ENCODE assay signal across 8 cellular contexts in the genomic region with DNA sequence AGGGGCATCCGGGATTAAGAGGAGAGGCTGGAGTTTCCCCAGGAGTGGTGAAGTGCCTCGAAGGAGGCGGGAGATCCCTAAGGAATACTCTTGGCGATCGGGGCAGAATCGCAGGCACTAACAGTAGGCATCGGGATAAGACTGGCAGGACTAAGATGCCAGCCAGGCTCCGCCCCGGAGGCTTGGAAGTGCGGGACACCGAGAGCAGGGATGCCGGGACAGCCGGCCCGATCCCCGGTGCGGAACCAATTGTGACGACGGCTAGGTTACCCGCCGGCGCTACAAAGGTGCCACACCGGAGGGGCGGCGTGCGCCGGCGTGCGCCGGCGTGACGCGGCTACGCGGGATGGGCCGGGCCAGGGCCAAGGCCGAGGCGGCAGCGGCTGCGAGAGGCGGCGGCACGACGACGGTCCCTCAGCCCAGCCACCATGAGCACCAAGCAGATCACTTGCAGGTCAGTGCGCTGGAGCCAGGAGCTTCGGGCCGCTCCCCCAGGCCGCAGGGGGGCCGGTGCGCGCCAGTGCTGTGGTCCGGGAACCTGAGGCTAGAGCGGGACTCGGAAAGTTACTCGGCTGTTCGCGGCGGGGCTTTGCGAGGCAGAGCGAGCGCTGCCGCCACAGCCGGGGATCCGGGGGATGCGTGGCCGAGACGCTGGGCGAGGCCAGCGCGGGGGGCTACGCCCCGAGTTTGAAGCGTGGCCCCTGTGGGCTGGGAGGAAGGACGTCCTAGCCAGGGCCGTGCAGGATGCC. TPM values are rescaled to one million over a fixed set of nuclear protein-coding genes. Genes with fewer than 3 reads are reported as not detected.
DNase-seq lines count a peak whose midpoint lies in the region; ATAC-seq, FAIRE-seq and TF ChIP-seq lines count a peak whose summit lies in the region.

A gene with protein sequence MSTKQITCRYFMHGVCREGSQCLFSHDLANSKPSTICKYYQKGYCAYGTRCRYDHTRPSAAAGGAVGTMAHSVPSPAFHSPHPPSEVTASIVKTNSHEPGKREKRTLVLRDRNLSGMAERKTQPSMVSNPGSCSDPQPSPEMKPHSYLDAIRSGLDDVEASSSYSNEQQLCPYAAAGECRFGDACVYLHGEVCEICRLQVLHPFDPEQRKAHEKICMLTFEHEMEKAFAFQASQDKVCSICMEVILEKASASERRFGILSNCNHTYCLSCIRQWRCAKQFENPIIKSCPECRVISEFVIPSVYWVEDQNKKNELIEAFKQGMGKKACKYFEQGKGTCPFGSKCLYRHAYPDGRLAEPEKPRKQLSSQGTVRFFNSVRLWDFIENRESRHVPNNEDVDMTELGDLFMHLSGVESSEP (plus strand): TSS at position 365 of the 749 bp plus-strand sequence. CDS start 64 bp downstream, at position 429.

- 0 out of 2 replicates have a peak, but pooled peaks cover 5% of the 10 kb centered on the region for H3K9me2 ChIP-seq in PC-9 (ENCODE audit: insufficient read depth)

- H3K27me3 ChIP-seq in PC-9 (ENCODE audit: insufficient read depth, low read depth) (no peaks in the 10 kb centered on the region), mucosa of stomach (ENCODE audit: control insufficient read depth, insufficient read depth, low read length) (peaks cover 13% of the 10 kb centered on the region)

- H3K4me2 ChIP-seq in PC-9: peak within 1 kb of the TSS; percentile 83

- peak within 1 kb of the TSS; percentile 98 for H2AFZ ChIP-seq in PC-9

- peaks cover 13% of the 10 kb centered on the region for H3F3A ChIP-seq in PC-9 (ENCODE audit: insufficient read depth, low read depth)

- intact Hi-C loops in PC-9 (cut with micrococcal nuclease; ENCODE audit: unreplicated experiment): loop anchor here (1.0 to 5.0 kb wide), 2 partner anchors 75 to 422 kb away; a partner anchor contains a TSS

- FAIRE-seq in D721Med (lab: Jason Lieb, UNC): no peak

- H3K9ac ChIP-seq in mucosa of stomach (ENCODE audit: low read length): peak within 1 kb of the TSS; percentile 89

- DNase-seq in D721Med (ENCODE audit: insufficient read length, low spot score) (peak; percentile 59), HUDEP-2 (lab: John Stamatoyannopoulos, UW; ENCODE audit: unreplicated experiment in 76 of 76) (peak in 75 of 76 experiments; percentile 29 to 90 (median 76)), PC-9 (peak; percentile 70 to 92), erythroblast (lab: John Stamatoyannopoulos, UW) (peak; percentile 93 to 96)
- DNase-seq in activated T-cell treated with anti-CD3 and anti-CD28 coated beads, Interleukin-2, amount 50 U/mL, for 1 hour: peak; percentile 92
- DNase-seq in stimulated activated CD8-positive, alpha-beta memory T cell treated with anti-CD3 and anti-CD28 coated beads, Interleukin-7, amount 100 ng/mL, for 1 hour (ENCODE audit: low read depth in 2 of 2): peak; percentile 74 to 77

- peaks cover 36% of the 10 kb centered on the region for H4K20me1 ChIP-seq in PC-9 (ENCODE audit: insufficient read depth)

- POLR2A ChIA-PET in PC-9 (lab: Charles Lee; ENCODE audit: unreplicated experiment): interaction anchor here (0.6 kb wide), 1 partner anchor 10 kb away, joined by 13 read pairs; no protein-coding TSS in a partner anchor

- no peaks in the 10 kb centered on the region for H3K9me3 ChIP-seq in PC-9 (ENCODE audit: insufficient read depth, low read depth)
- H3K9me3 ChIP-seq in mucosa of stomach (ENCODE audit: control insufficient read depth, low read length): no peaks in the 10 kb centered on the region

- H3K4me1 ChIP-seq in PC-9 (replicated peaks; ENCODE audit: insufficient read depth) (peaks cover 21% of the 10 kb centered on the region), mucosa of stomach (ENCODE audit: control insufficient read depth, insufficient read depth, low read length) (peaks cover 9% of the 10 kb centered on the region)

- TF ChIP-seq CTCF in D721Med (IDR thresholded peaks at IDR 0.05; ENCODE audit: insufficient read depth, missing control alignments): no peak
- no peak for TF ChIP-seq CTCF in PC-9 (conservative IDR thresholded peaks at IDR 0.05)

- ATAC-seq in GM21381 (IDR thresholded peaks at IDR 0.05; ENCODE audit: unreplicated experiment): peak; percentile 85

- H3K4me3 ChIP-seq in PC-9 (peak within 1 kb of the TSS; percentile 74), mucosa of stomach (ENCODE audit: low read length) (peak within 1 kb of the TSS; percentile 83)

- peaks cover 49% of the 10 kb centered on the region for H3K79me2 ChIP-seq in PC-9 (ENCODE audit: low read depth)

- BruUV-seq in PC-9 (replicated peaks; lab: Mats Ljungman, UMichigan): TSS peak; percentile 32

- H3K36me3 ChIP-seq in PC-9 (ENCODE audit: low read depth) (no peaks in the 10 kb centered on the region), mucosa of stomach (ENCODE audit: control insufficient read depth, insufficient read depth, low read length) (no peaks in the 10 kb centered on the region)

- CTCF ChIA-PET in PC-9 (lab: Charles Lee): interaction anchor here (0.6 to 0.7 kb wide), 2 partner anchors 28 to 1338 kb away, joined by 5 read pairs; no protein-coding TSS in a partner anchor

- peak within 1 kb of the TSS; percentile 80 for H3K27ac ChIP-seq in PC-9

- peak; percentile 97 for TF ChIP-seq POLR2A in erythroblast (IDR thresholded peaks at IDR 0.05; ENCODE audit: low read length)

RNA-seq across cellular contexts. Expression of the gene that starts here (rescaled TPM):
- total RNA-seq in PC-9 (2021): 25.0 and 30.9 TPM in 2 replicates

Comparison
In these comparisons a context has a peak if more than half of its experiments do, and no peak if none do; other contexts are left out.
1. Peak in every context shown above with its lines: DNase-seq, ATAC-seq, H3K4me3 ChIP-seq and H3K27ac ChIP-seq.